In genomic region chr11:84256618-84257017, GRCh38 we compare ENCODE assay signal across 1 cellular context.
TF ChIP-seq lines count a peak whose summit lies in the region.

No MANE protein-coding gene starts in this region.

TF ChIP-seq in GM12878, 131 proteins besides CTCF, POLR2A, EP300 and RAD21 (continued from another document):
- TF ChIP-seq PBX3 (IDR thresholded peaks at IDR 0.05; ENCODE audit: insufficient replicate concordance, low read depth, low read length) (no peak), NFIC (IDR thresholded peaks at IDR 0.05; ENCODE audit: low read depth, low read length) (peak; percentile 63; the same call in 1 of the 2 replicates), ZSCAN29 (IDR thresholded peaks at IDR 0.05) (no peak), IKZF2 (IDR thresholded peaks at IDR 0.05) (no peak), DPF2 (IDR thresholded peaks at IDR 0.05) (no peak), IKZF1 (conservative IDR thresholded peaks at IDR 0.05) (no peak), NR2F1 (conservative IDR thresholded peaks at IDR 0.05) (no peak), CEBPB (IDR thresholded peaks at IDR 0.05; ENCODE audit: borderline replicate concordance in 1 of 2, low read depth in 2 of 2, low read length in 2 of 2) (no peak), SMAD5 (IDR thresholded peaks at IDR 0.05; ENCODE audit: low read depth) (no peak), ASH2L (IDR thresholded peaks at IDR 0.05; ENCODE audit: borderline replicate concordance, low read depth) (no peak), GATAD2B (conservative IDR thresholded peaks at IDR 0.05; ENCODE audit: low read depth) (no peak), CREB1 (IDR thresholded peaks at IDR 0.05; ENCODE audit: low read depth) (no peak), YY1 (IDR thresholded peaks at IDR 0.05; ENCODE audit: low read depth, low read length) (peak; percentile 44; the same call in 1 of the 2 replicates), MTA2 (IDR thresholded peaks at IDR 0.05; ENCODE audit: low read depth) (no peak), PAX8 (IDR thresholded peaks at IDR 0.05) (no peak), ETV6 (conservative IDR thresholded peaks at IDR 0.05 in 1 of 2, IDR thresholded peaks at IDR 0.05 in 1 of 2; ENCODE audit: borderline replicate concordance in 1 of 2, low read depth in 1 of 2) (no peak), RUNX3 (IDR thresholded peaks at IDR 0.05; ENCODE audit: low read length) (peak; percentile 58; the same call in 1 of the 2 replicates), CREM (IDR thresholded peaks at IDR 0.05; ENCODE audit: low read depth) (no peak), ELK1 (IDR thresholded peaks at IDR 0.05; ENCODE audit: low read depth, low read length) (no peak), CBX3 (IDR thresholded peaks at IDR 0.05; ENCODE audit: borderline replicate concordance, low read depth) (no peak), ATF3 (IDR thresholded peaks at IDR 0.05; ENCODE audit: borderline replicate concordance, extremely low read depth, low read depth, low read length) (no peak), NFYA (IDR thresholded peaks at IDR 0.05; ENCODE audit: borderline replicate concordance, low read depth, low read length) (no peak), SUPT20H (IDR thresholded peaks at IDR 0.05; ENCODE audit: borderline replicate concordance, control insufficient read depth, low read depth, low read length) (no peak), ZZZ3 (IDR thresholded peaks at IDR 0.05; ENCODE audit: control insufficient read depth, insufficient read length, low read depth) (no peak), ZNF274 (IDR thresholded peaks at IDR 0.05; ENCODE audit: insufficient read depth, insufficient read length) (no peak), SP1 (IDR thresholded peaks at IDR 0.05; ENCODE audit: low read depth, low read length) (no peak), EZH2 (IDR thresholded peaks at IDR 0.05; ENCODE audit: borderline replicate concordance, control insufficient read depth, low read depth, low read length) (no peak), TARDBP (IDR thresholded peaks at IDR 0.05; ENCODE audit: borderline replicate concordance) (no peak), ZNF217 (IDR thresholded peaks at IDR 0.05) (no peak), ZNF207 (IDR thresholded peaks at IDR 0.05; ENCODE audit: borderline replicate concordance) (no peak)
- TF ChIP-seq, protein P1, sequence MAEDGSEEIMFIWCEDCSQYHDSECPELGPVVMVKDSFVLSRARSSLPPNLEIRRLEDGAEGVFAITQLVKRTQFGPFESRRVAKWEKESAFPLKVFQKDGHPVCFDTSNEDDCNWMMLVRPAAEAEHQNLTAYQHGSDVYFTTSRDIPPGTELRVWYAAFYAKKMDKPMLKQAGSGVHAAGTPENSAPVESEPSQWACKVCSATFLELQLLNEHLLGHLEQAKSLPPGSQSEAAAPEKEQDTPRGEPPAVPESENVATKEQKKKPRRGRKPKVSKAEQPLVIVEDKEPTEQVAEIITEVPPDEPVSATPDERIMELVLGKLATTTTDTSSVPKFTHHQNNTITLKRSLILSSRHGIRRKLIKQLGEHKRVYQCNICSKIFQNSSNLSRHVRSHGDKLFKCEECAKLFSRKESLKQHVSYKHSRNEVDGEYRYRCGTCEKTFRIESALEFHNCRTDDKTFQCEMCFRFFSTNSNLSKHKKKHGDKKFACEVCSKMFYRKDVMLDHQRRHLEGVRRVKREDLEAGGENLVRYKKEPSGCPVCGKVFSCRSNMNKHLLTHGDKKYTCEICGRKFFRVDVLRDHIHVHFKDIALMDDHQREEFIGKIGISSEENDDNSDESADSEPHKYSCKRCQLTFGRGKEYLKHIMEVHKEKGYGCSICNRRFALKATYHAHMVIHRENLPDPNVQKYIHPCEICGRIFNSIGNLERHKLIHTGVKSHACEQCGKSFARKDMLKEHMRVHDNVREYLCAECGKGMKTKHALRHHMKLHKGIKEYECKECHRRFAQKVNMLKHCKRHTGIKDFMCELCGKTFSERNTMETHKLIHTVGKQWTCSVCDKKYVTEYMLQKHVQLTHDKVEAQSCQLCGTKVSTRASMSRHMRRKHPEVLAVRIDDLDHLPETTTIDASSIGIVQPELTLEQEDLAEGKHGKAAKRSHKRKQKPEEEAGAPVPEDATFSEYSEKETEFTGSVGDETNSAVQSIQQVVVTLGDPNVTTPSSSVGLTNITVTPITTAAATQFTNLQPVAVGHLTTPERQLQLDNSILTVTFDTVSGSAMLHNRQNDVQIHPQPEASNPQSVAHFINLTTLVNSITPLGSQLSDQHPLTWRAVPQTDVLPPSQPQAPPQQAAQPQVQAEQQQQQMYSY (CRISPR knock-in tag; IDR thresholded peaks at IDR 0.05) = no peak
- TF ChIP-seq, protein P2, sequence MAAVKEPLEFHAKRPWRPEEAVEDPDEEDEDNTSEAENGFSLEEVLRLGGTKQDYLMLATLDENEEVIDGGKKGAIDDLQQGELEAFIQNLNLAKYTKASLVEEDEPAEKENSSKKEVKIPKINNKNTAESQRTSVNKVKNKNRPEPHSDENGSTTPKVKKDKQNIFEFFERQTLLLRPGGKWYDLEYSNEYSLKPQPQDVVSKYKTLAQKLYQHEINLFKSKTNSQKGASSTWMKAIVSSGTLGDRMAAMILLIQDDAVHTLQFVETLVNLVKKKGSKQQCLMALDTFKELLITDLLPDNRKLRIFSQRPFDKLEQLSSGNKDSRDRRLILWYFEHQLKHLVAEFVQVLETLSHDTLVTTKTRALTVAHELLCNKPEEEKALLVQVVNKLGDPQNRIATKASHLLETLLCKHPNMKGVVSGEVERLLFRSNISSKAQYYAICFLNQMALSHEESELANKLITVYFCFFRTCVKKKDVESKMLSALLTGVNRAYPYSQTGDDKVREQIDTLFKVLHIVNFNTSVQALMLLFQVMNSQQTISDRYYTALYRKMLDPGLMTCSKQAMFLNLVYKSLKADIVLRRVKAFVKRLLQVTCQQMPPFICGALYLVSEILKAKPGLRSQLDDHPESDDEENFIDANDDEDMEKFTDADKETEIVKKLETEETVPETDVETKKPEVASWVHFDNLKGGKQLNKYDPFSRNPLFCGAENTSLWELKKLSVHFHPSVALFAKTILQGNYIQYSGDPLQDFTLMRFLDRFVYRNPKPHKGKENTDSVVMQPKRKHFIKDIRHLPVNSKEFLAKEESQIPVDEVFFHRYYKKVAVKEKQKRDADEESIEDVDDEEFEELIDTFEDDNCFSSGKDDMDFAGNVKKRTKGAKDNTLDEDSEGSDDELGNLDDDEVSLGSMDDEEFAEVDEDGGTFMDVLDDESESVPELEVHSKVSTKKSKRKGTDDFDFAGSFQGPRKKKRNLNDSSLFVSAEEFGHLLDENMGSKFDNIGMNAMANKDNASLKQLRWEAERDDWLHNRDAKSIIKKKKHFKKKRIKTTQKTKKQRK (IDR thresholded peaks at IDR 0.05; ENCODE audit: low read depth, low read length) = no peak
- TF ChIP-seq, protein P3, sequence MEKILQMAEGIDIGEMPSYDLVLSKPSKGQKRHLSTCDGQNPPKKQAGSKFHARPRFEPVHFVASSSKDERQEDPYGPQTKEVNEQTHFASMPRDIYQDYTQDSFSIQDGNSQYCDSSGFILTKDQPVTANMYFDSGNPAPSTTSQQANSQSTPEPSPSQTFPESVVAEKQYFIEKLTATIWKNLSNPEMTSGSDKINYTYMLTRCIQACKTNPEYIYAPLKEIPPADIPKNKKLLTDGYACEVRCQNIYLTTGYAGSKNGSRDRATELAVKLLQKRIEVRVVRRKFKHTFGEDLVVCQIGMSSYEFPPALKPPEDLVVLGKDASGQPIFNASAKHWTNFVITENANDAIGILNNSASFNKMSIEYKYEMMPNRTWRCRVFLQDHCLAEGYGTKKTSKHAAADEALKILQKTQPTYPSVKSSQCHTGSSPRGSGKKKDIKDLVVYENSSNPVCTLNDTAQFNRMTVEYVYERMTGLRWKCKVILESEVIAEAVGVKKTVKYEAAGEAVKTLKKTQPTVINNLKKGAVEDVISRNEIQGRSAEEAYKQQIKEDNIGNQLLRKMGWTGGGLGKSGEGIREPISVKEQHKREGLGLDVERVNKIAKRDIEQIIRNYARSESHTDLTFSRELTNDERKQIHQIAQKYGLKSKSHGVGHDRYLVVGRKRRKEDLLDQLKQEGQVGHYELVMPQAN (conservative IDR thresholded peaks at IDR 0.05) = no peak
- TF ChIP-seq, protein P4, sequence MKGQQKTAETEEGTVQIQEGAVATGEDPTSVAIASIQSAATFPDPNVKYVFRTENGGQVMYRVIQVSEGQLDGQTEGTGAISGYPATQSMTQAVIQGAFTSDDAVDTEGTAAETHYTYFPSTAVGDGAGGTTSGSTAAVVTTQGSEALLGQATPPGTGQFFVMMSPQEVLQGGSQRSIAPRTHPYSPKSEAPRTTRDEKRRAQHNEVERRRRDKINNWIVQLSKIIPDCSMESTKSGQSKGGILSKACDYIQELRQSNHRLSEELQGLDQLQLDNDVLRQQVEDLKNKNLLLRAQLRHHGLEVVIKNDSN (IDR thresholded peaks at IDR 0.05; ENCODE audit: borderline replicate concordance, extremely low read length, insufficient read depth, low read depth, low read length) = no peak
- TF ChIP-seq, protein P5, sequence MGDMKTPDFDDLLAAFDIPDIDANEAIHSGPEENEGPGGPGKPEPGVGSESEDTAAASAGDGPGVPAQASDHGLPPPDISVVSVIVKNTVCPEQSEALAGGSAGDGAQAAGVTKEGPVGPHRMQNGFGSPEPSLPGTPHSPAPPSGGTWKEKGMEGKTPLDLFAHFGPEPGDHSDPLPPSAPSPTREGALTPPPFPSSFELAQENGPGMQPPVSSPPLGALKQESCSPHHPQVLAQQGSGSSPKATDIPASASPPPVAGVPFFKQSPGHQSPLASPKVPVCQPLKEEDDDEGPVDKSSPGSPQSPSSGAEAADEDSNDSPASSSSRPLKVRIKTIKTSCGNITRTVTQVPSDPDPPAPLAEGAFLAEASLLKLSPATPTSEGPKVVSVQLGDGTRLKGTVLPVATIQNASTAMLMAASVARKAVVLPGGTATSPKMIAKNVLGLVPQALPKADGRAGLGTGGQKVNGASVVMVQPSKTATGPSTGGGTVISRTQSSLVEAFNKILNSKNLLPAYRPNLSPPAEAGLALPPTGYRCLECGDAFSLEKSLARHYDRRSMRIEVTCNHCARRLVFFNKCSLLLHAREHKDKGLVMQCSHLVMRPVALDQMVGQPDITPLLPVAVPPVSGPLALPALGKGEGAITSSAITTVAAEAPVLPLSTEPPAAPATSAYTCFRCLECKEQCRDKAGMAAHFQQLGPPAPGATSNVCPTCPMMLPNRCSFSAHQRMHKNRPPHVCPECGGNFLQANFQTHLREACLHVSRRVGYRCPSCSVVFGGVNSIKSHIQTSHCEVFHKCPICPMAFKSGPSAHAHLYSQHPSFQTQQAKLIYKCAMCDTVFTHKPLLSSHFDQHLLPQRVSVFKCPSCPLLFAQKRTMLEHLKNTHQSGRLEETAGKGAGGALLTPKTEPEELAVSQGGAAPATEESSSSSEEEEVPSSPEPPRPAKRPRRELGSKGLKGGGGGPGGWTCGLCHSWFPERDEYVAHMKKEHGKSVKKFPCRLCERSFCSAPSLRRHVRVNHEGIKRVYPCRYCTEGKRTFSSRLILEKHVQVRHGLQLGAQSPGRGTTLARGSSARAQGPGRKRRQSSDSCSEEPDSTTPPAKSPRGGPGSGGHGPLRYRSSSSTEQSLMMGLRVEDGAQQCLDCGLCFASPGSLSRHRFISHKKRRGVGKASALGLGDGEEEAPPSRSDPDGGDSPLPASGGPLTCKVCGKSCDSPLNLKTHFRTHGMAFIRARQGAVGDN (IDR thresholded peaks at IDR 0.05) = no peak
- TF ChIP-seq, protein P6, sequence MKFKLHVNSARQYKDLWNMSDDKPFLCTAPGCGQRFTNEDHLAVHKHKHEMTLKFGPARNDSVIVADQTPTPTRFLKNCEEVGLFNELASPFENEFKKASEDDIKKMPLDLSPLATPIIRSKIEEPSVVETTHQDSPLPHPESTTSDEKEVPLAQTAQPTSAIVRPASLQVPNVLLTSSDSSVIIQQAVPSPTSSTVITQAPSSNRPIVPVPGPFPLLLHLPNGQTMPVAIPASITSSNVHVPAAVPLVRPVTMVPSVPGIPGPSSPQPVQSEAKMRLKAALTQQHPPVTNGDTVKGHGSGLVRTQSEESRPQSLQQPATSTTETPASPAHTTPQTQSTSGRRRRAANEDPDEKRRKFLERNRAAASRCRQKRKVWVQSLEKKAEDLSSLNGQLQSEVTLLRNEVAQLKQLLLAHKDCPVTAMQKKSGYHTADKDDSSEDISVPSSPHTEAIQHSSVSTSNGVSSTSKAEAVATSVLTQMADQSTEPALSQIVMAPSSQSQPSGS (IDR thresholded peaks at IDR 0.05; ENCODE audit: low read length) = no peak
